15 cellular contexts compared by ENCODE assay signal in genomic region chr22:33821290-33821689, GRCh38.
"Had no signal": no experiment of that assay in that cellular context is flagged by ENCODE, and none has a peak within 500 bp of the region (broad histone marks: within the 10 kb centered on the region; RNA-seq: fewer than 3 reads in every experiment).

No MANE protein-coding gene starts in this region.

- H3K27ac ChIP-seq: colonic mucosa, left lung, neutrophil, suprapubic skin, thyroid gland had no signal

- H3K36me3 ChIP-seq: colonic mucosa, gastrocnemius medialis, left lung, neutrophil, right atrium auricular region, suprapubic skin, thyroid gland had no signal

- H3K4me1 ChIP-seq: colonic mucosa, left lung, suprapubic skin, thyroid gland had no signal

- H3K4me2 ChIP-seq: smooth muscle cell had no signal

- H3K9me3 ChIP-seq: colonic mucosa, gastrocnemius medialis, neutrophil, suprapubic skin, thyroid gland had no signal

- H3K4me3 ChIP-seq: colonic mucosa, gastrocnemius medialis, left lung, lung, right atrium auricular region, smooth muscle cell, suprapubic skin, thyroid gland had no signal

- H3K27me3 ChIP-seq: colonic mucosa, gastrocnemius medialis, left lung, neutrophil, right atrium auricular region, suprapubic skin, thyroid gland had no signal

- ATAC-seq: left lung; naive thymus-derived CD8-positive, alpha-beta T cell had no signal

- DNase-seq: colonic mucosa; dermis blood vessel endothelial cell; gastrocnemius medialis; immature natural killer cell; left lung; naive thymus-derived CD8-positive, alpha-beta T cell; posterior cingulate gyrus; stimulated activated CD4-positive, alpha-beta T cell treated with anti-CD3 and anti-CD28 coated beads, Interleukin-2, amount 100 ng/mL, for 48 hours; stimulated activated naive CD4-positive, alpha-beta T cell treated with Interleukin-2 at 50 U/mL for 16 hours; thyroid gland had no signal
